30 cellular contexts compared by ENCODE assay signal in the genomic region with DNA sequence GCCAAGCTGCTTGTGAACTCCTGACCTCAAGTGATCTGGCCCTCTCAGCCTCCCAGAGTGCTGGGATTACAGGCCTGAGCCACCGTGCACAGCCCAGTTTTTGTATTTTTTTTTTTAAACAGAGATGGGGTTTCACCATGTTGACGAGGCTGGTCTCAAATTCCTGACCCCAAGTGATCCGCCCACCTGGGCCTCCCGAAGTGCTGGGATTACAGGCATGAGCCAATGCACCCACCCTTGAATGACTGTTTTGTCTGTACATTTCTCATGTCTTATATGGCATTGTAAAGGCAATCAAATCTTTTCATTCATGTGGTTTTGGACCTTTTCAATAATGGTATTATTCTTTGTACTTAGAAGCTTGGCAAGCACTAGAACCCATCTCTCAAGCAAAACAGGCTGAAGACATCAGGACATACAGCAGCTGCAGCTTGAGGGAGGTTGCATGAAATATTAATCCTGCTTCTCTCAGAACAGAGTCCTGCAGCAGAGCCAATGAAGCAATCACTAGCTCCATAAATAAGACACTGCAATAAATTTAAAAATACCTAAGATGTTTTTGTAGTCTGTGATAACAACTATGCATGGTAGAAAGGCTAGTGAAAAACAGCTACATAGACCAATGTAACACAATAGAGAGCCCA.
DNase-seq lines count a peak whose midpoint lies in the region; ATAC-seq, FAIRE-seq and TF ChIP-seq lines count a peak whose summit lies in the region.
"Had no signal": no experiment of that assay in that cellular context is flagged by ENCODE, and none has a peak within 500 bp of the region (broad histone marks: within the 10 kb centered on the region; RNA-seq: fewer than 3 reads in every experiment).

No MANE protein-coding gene starts in this region.

- peak overlapping the region; percentile 19 for H3K27ac Mint-ChIP-seq in T-helper 17 cell
- H3K27ac Mint-ChIP-seq: CD14-positive monocyte; CD4-positive, alpha-beta memory T cell; CD4-positive, CD25-positive, alpha-beta regulatory T cell; CD8-positive, alpha-beta memory T cell had no signal

- no peaks in the 10 kb centered on the region for H3K27me3 Mint-ChIP-seq in T-helper 17 cell
- H3K27me3 Mint-ChIP-seq: CD4-positive, alpha-beta memory T cell; CD4-positive, CD25-positive, alpha-beta regulatory T cell; CD8-positive, alpha-beta memory T cell had no signal

- ATAC-seq in T-helper 17 cell (no peak), sciatic nerve (peak; percentile 55), GM18909 (IDR thresholded peaks at IDR 0.05; ENCODE audit: poor library complexity, unreplicated experiment) (no peak), GM21390 (IDR thresholded peaks at IDR 0.05; ENCODE audit: unreplicated experiment) (no peak), GM21786 (IDR thresholded peaks at IDR 0.05; ENCODE audit: unreplicated experiment) (no peak), pancreas (no peak)
- ATAC-seq: GM12878 had no signal

- H3K27ac ChIP-seq in esophagus muscularis mucosa (replicated peaks in 1 of 4) (no peak overlapping the region), pancreas (no peak overlapping the region)
- H3K27ac ChIP-seq: BLaER1 had no signal

- 64% methylated on average over 4 of the region's 4 CpGs for WGBS in esophagus muscularis mucosa
- 67 to 70% methylated on average over 4 of the region's 4 CpGs for WGBS in pancreas, 2 donors

- H3K4me1 Mint-ChIP-seq in T-helper 17 cell: no peaks in the 10 kb centered on the region
- H3K4me1 Mint-ChIP-seq: CD14-positive monocyte; CD4-positive, alpha-beta memory T cell; CD4-positive, CD25-positive, alpha-beta regulatory T cell; CD8-positive, alpha-beta memory T cell had no signal

- FAIRE-seq in pancreas (lab: Jason Lieb, UNC): no peak
- FAIRE-seq: A204.1, GM12878, GM12892, GM18507, GM19239 had no signal

- TF ChIP-seq CTCF in esophagus muscularis mucosa (IDR thresholded peaks at IDR 0.05) (no peak), pancreas (IDR thresholded peaks at IDR 0.05) (no peak)

- no peak for TF ChIP-seq EP300 in esophagus muscularis mucosa (IDR thresholded peaks at IDR 0.05)

- no peak for DNase-seq in T-helper 17 cell
- DNase-seq in esophagus muscularis mucosa (ENCODE audit: extremely low spot score): peak; percentile 47
- peak; percentile 9 for DNase-seq in medulla oblongata (ENCODE audit: extremely low spot score)
- no peak for DNase-seq in sciatic nerve (ENCODE audit: low spot score)
- DNase-seq in pancreas: no peak
- DNase-seq: 8988T; ACHN; BE2C; C1 segment of cervical spinal cord; CD4-positive, alpha-beta memory T cell; CD4-positive, CD25-positive, alpha-beta regulatory T cell; CD8-positive, alpha-beta memory T cell; COR-L47; DMS 273 treated with DMSO at 0.1 percent for 48 hours; DMS153; DMS53; DMS79; DND-41; EL; GDM1 had no signal

- H3K4me3 ChIP-seq in esophagus muscularis mucosa: no peak overlapping the region
- no peak overlapping the region for H3K4me3 ChIP-seq in pancreas
- H3K4me3 ChIP-seq: BLaER1, GM12878 had no signal

- no peak for TF ChIP-seq POLR2A in esophagus muscularis mucosa (IDR thresholded peaks at IDR 0.05; ENCODE audit: low read depth)

- H3K36me3 Mint-ChIP-seq in T-helper 17 cell (ENCODE audit: low read depth): no peaks in the 10 kb centered on the region
- H3K36me3 Mint-ChIP-seq: CD14-positive monocyte; CD4-positive, alpha-beta memory T cell; CD4-positive, CD25-positive, alpha-beta regulatory T cell; CD8-positive, alpha-beta memory T cell had no signal

- H3K27me3 ChIP-seq in esophagus muscularis mucosa (no peaks in the 10 kb centered on the region), pancreas (no peaks in the 10 kb centered on the region)
- H3K27me3 ChIP-seq: BE2C, BLaER1 had no signal

- H3K36me3 ChIP-seq in esophagus muscularis mucosa: no peaks in the 10 kb centered on the region
- no peaks in the 10 kb centered on the region for H3K36me3 ChIP-seq in pancreas
- H3K36me3 ChIP-seq: BE2C, BLaER1 had no signal

- intact Hi-C loops in esophagus muscularis mucosa (cut with DNase I): no loop called here
- intact Hi-C loops in sciatic nerve (cut with DNase I): no loop called here
- intact Hi-C loops in pancreas (cut with DNase I): no loop called here

- H3K4me1 ChIP-seq in esophagus muscularis mucosa (no peaks in the 10 kb centered on the region), pancreas (no peaks in the 10 kb centered on the region)
- H3K4me1 ChIP-seq: BE2C, BLaER1 had no signal

- H3K9me3 ChIP-seq in T-helper 17 cell (ENCODE audit: control insufficient read depth, low read length, poor library complexity, severe bottlenecking): no peaks in the 10 kb centered on the region
- no peaks in the 10 kb centered on the region for H3K9me3 ChIP-seq in esophagus muscularis mucosa
- no peaks in the 10 kb centered on the region for H3K9me3 ChIP-seq in pancreas
- H3K9me3 ChIP-seq: BE2C, BLaER1 had no signal

- no peak overlapping the region for H3K4me3 Mint-ChIP-seq in T-helper 17 cell
- H3K4me3 Mint-ChIP-seq: CD14-positive monocyte; CD4-positive, alpha-beta memory T cell; CD4-positive, CD25-positive, alpha-beta regulatory T cell; CD8-positive, alpha-beta memory T cell had no signal

Comparison
In these comparisons a context has a peak if more than half of its experiments do, and no peak if none do; other contexts are left out.
1. DNase-seq: peak in esophagus muscularis mucosa (single experiment) and medulla oblongata (single experiment); none in T-helper 17 cell (0 of 3), sciatic nerve (single experiment) and pancreas (0 of 6).